16 cellular contexts compared by ENCODE assay signal in genomic region chr9:38249587-38250210, GRCh38.
DNase-seq lines count a peak whose midpoint lies in the region; ATAC-seq and TF ChIP-seq lines count a peak whose summit lies in the region.
"Had no signal": no experiment of that assay in that cellular context is flagged by ENCODE, and none has a peak within 500 bp of the region (broad histone marks: within the 10 kb centered on the region; RNA-seq: fewer than 3 reads in every experiment).

No MANE protein-coding gene starts in this region.

- H3K4me3 ChIP-seq in coronary artery = no peak overlapping the region
- no peak overlapping the region for H3K4me3 ChIP-seq in trophoblast cell (ENCODE audit: low read depth, low read length)
- H3K4me3 ChIP-seq: BLaER1 treated with 17β-estradiol and CSF1 and Interleukin-3, amounts not matched to agents 10 nM and 100 nM; GM23338 had no signal

- no peak overlapping the region for H2BK120ac ChIP-seq in trophoblast cell (ENCODE audit: insufficient read depth, low read length, poor library complexity)

- POLR2A ChIA-PET in RWPE1 (lab: Yijun Ruan, JAX; ENCODE audit: low non-redundant PET) = no interaction called here

- no peak overlapping the region for H3K4me2 ChIP-seq in trophoblast cell (ENCODE audit: low read length)
- H3K4me2 ChIP-seq: BLaER1 treated with 17β-estradiol and CSF1 and Interleukin-3, amounts not matched to agents 10 nM and 100 nM; GM23338 had no signal

- H3K14ac ChIP-seq in trophoblast cell (ENCODE audit: low read length) = no peak overlapping the region

- peaks cover 2% of the 10 kb centered on the region for H3K79me1 ChIP-seq in trophoblast cell (ENCODE audit: low read length)

- peak overlapping the region; percentile 25 for H4K91ac ChIP-seq in trophoblast cell (ENCODE audit: low read depth, low read length)

- no peak for ATAC-seq in HG03460 (IDR thresholded peaks at IDR 0.05; ENCODE audit: unreplicated experiment)
- ATAC-seq: GM23338, HepG2 had no signal

- peak; percentile 29 for DNase-seq in NCI-H69 (lab: John Stamatoyannopoulos, UW)
- DNase-seq in coronary artery (ENCODE audit: low spot score) = peak; percentile 40
- DNase-seq in islet precursor cell = peak; percentile 41
- DNase-seq in trophoblast cell = no peak
- no peak for DNase-seq in RWPE1 (ENCODE audit: low spot score)
- no peak for DNase-seq in anterior cingulate cortex (lab: John Stamatoyannopoulos, UW)
- DNase-seq: CD8-positive, alpha-beta memory T cell; COR-L47; DMS153; DMS79; GDM1; HCEC 1CT had no signal

- H3K4me1 ChIP-seq in trophoblast cell (ENCODE audit: control insufficient read depth in 1 of 2, insufficient read depth in 2 of 2, low read length in 2 of 2) = peaks cover 9 to 12% of the 10 kb centered on the region in 2 experiments

- no peaks in the 10 kb centered on the region for H3K27me3 ChIP-seq in trophoblast cell (ENCODE audit: insufficient read depth, low read length)
- H3K27me3 ChIP-seq: BLaER1 treated with 17β-estradiol and CSF1 and Interleukin-3, amounts not matched to agents 10 nM and 100 nM had no signal

- no peaks in the 10 kb centered on the region for H3K36me3 ChIP-seq in trophoblast cell (ENCODE audit: control insufficient read depth in 1 of 2, insufficient read depth in 2 of 2, low read length in 2 of 2)
- H3K36me3 ChIP-seq: BLaER1 treated with 17β-estradiol and CSF1 and Interleukin-3, amounts not matched to agents 10 nM and 100 nM had no signal

- H3K23ac ChIP-seq in trophoblast cell (ENCODE audit: low read length) = no peak overlapping the region

- H2BK12ac ChIP-seq in trophoblast cell (ENCODE audit: low read length) = no peak overlapping the region

- H3K18ac ChIP-seq in trophoblast cell (ENCODE audit: low read length) = no peak overlapping the region

- H2AFZ ChIP-seq in trophoblast cell (ENCODE audit: insufficient read depth, low read length, poor library complexity) = no peak overlapping the region
- H2AFZ ChIP-seq: GM23338 had no signal

- TF ChIP-seq CTCF in coronary artery (IDR thresholded peaks at IDR 0.05) = no peak
- TF ChIP-seq CTCF in RWPE1 (conservative IDR thresholded peaks at IDR 0.05; ENCODE audit: low read depth) = no peak

- WGBS in trophoblast cell (ENCODE audit: extremely low coverage, insufficient coverage, insufficient read length) = no CpG with 5 or more reads among the region's 6 CpGs

- no peak overlapping the region for H3K27ac ChIP-seq in coronary artery
- H3K27ac ChIP-seq in trophoblast cell (ENCODE audit: low read depth, low read length) = no peak overlapping the region
- no peak overlapping the region for H3K27ac ChIP-seq in RWPE1
- H3K27ac ChIP-seq: BLaER1 treated with 17β-estradiol and CSF1 and Interleukin-3, amounts not matched to agents 10 nM and 100 nM had no signal

- no peak overlapping the region for H4K12ac ChIP-seq in trophoblast cell (ENCODE audit: low read depth, low read length)

- H3K79me2 ChIP-seq in trophoblast cell (ENCODE audit: control insufficient read depth, insufficient read depth, low read length, poor library complexity) = no peaks in the 10 kb centered on the region

- no peak overlapping the region for H4K8ac ChIP-seq in trophoblast cell (ENCODE audit: low read depth, low read length)

- H2BK5ac ChIP-seq in trophoblast cell (ENCODE audit: low read depth, low read length, poor library complexity) = no peak overlapping the region

- CTCF ChIA-PET in RWPE1 (lab: Yijun Ruan, JAX) = interaction anchor here (0.6 kb wide), 1 partner anchor 300 kb away, joined by 7 read pairs; no protein-coding TSS in a partner anchor

- H3K4ac ChIP-seq in trophoblast cell (ENCODE audit: low read depth, low read length) = no peak overlapping the region

- H2AK5ac ChIP-seq in trophoblast cell (ENCODE audit: low read length) = no peak overlapping the region

- no peaks in the 10 kb centered on the region for H3K9me3 ChIP-seq in trophoblast cell (ENCODE audit: insufficient read depth, low read depth, low read length)

- H3K9ac ChIP-seq in trophoblast cell (ENCODE audit: low read length) = no peak overlapping the region
- H3K9ac ChIP-seq: BLaER1 treated with 17β-estradiol and CSF1 and Interleukin-3, amounts not matched to agents 10 nM and 100 nM had no signal

Comparison
In these comparisons a context has a peak if more than half of its experiments do, and no peak if none do; other contexts are left out.
1. DNase-seq: peak in NCI-H69 (single experiment), coronary artery (single experiment) and islet precursor cell (single experiment); none in trophoblast cell (0 of 2), RWPE1 (single experiment) and anterior cingulate cortex (0 of 58).